Comparison of ENCODE assay signal across 10 cellular contexts in genomic region chr11:16815047-16815767, GRCh38.
DNase-seq lines count a peak whose midpoint lies in the region; TF ChIP-seq lines count a peak whose summit lies in the region.
"Had no signal": no experiment of that assay in that cellular context is flagged by ENCODE, and none has a peak within 500 bp of the region (broad histone marks: within the 10 kb centered on the region; RNA-seq: fewer than 3 reads in every experiment).

No MANE protein-coding gene starts in this region.

- no peaks in the 10 kb centered on the region for H3K9me3 ChIP-seq in A673 (ENCODE audit: low read depth, low read length, poor library complexity, severe bottlenecking)
- H3K9me3 ChIP-seq: BLaER1 had no signal

- TF ChIP-seq CTCF in A673 (conservative IDR thresholded peaks at IDR 0.05; ENCODE audit: low read depth, low read length) (no peak), chondrocyte (IDR thresholded peaks at IDR 0.05) (peak; percentile 9)

- BruUV-seq in A673 (replicated peaks; lab: Mats Ljungman, UMichigan), result no TSS peak

- DNase-seq in A673 (ENCODE audit: low spot score), result peak; percentile 47
- peak; percentile 49 for DNase-seq in NCI-H1105 (lab: John Stamatoyannopoulos, UW)
- DNase-seq in chondrocyte (ENCODE audit: low spot score), result no peak
- peak; percentile 42 for DNase-seq in mucosa of gallbladder (ENCODE audit: low spot score)
- DNase-seq in activated gamma-delta T cell treated with Interleukin-2 at 50 U/mL for 16 hours, result no peak
- DNase-seq in activated effector memory CD4-positive, alpha-beta T cell treated with anti-CD3 and anti-CD28 coated beads, Interleukin-2, amount 50 U/mL, for 16 hours, result no peak
- DNase-seq in T-helper 2 cell, result no peak
- DNase-seq in NCI-H2171 treated with DMSO at 0.1 percent for 48 hours (lab: John Stamatoyannopoulos, UW), result no peak
- DNase-seq: activated T-cell treated with anti-CD3 and anti-CD28 coated beads, Interleukin-2, amount 50 U/mL, for 24 hours had no signal

- no peaks in the 10 kb centered on the region for H3K36me3 ChIP-seq in A673 (ENCODE audit: insufficient read depth, low read length, poor library complexity, severe bottlenecking)
- H3K36me3 ChIP-seq: BLaER1 had no signal

- peaks cover 18% of the 10 kb centered on the region for H3K4me1 Mint-ChIP-seq in chondrocyte (ENCODE audit: low read depth)

- H3K27ac Mint-ChIP-seq in chondrocyte (ENCODE audit: unreplicated experiment), result no peak overlapping the region
- H3K27ac Mint-ChIP-seq: activated T-cell treated with anti-CD3 and anti-CD28 coated beads, Interleukin-2, amount 50 U/mL, for 24 hours had no signal

- no peaks in the 10 kb centered on the region for H3K9me3 Mint-ChIP-seq in chondrocyte (ENCODE audit: low read depth)
- H3K9me3 Mint-ChIP-seq: activated T-cell treated with anti-CD3 and anti-CD28 coated beads, Interleukin-2, amount 50 U/mL, for 24 hours had no signal

- no peaks in the 10 kb centered on the region for H3K27me3 Mint-ChIP-seq in chondrocyte (ENCODE audit: low read depth)
- H3K27me3 Mint-ChIP-seq: activated T-cell treated with anti-CD3 and anti-CD28 coated beads, Interleukin-2, amount 50 U/mL, for 24 hours had no signal

- intact Hi-C loops in A673 (cut with micrococcal nuclease; ENCODE audit: unreplicated experiment), result no loop called here

- H3K27me3 ChIP-seq in A673 (replicated peaks; ENCODE audit: insufficient read depth, low read depth, low read length, poor library complexity), result no peaks in the 10 kb centered on the region
- H3K27me3 ChIP-seq: BLaER1 had no signal

- peak overlapping the region; percentile 19 for H3K4me3 Mint-ChIP-seq in chondrocyte (ENCODE audit: unreplicated experiment)
- H3K4me3 Mint-ChIP-seq: activated T-cell treated with anti-CD3 and anti-CD28 coated beads, Interleukin-2, amount 50 U/mL, for 24 hours had no signal

- no peak overlapping the region for H3K4me3 ChIP-seq in A673 (ENCODE audit: low read depth, low read length, poor library complexity, severe bottlenecking)
- H3K4me3 ChIP-seq: BLaER1 had no signal

- no peak overlapping the region for H3K27ac ChIP-seq in A673 (ENCODE audit: low read depth, low read length, poor library complexity, severe bottlenecking)
- H3K27ac ChIP-seq: BLaER1 had no signal

- H3K4me1 ChIP-seq in A673 (ENCODE audit: insufficient read depth, low read length, poor library complexity, severe bottlenecking), result peaks cover 9% of the 10 kb centered on the region
- H3K4me1 ChIP-seq: BLaER1 had no signal

- no peaks in the 10 kb centered on the region for H3K36me3 Mint-ChIP-seq in chondrocyte (ENCODE audit: low read depth)

- POLR2A ChIA-PET in A673 (lab: Charles Lee; ENCODE audit: low non-redundant PET), result interaction anchor here (0.6 kb wide), 1 partner anchor 364 kb away, joined by 5 read pairs; no protein-coding TSS in a partner anchor

- CTCF ChIA-PET in A673 (lab: Charles Lee), result no interaction called here

Comparison
In these comparisons a context has a peak if more than half of its experiments do, and no peak if none do; other contexts are left out.
1. DNase-seq: peak in A673 (single experiment), NCI-H1105 (single experiment) and mucosa of gallbladder (single experiment); none in chondrocyte (single experiment), activated gamma-delta T cell treated with Interleukin-2 at 50 U/mL for 16 hours (single experiment), activated effector memory CD4-positive, alpha-beta T cell treated with anti-CD3 and anti-CD28 coated beads, Interleukin-2, amount 50 U/mL, for 16 hours (single experiment), T-helper 2 cell (0 of 5) and NCI-H2171 treated with DMSO at 0.1 percent for 48 hours (single experiment).